Comparison of ENCODE assay signal across 1 cellular context in the genomic region with DNA sequence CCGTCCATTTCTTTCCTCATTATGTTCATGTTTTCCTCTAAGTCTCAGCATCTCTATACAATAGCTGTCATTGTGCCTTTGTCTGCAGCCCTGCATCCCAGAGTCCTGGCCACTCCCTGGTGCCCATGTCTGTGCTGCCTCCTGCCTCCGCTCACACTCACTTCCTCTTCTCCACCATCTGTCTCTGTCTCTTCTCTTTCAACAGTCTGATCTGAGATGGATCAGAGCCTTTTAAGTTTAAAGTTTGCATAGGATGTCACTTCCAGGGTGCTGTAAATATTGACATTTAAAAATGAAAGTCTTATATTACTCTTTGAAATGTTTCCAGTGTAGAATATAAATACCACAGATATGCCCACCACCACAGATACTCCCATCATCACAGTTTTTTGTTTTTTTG.
TF ChIP-seq lines count a peak whose summit lies in the region.

No MANE protein-coding gene starts in this region.

TF ChIP-seq in WTC11, 78 proteins besides CTCF, POLR2A, EP300 and RAD21 (continued from another document):
- no peak for TF ChIP-seq MXD4 (CRISPR knock-in tag; IDR thresholded peaks at IDR 0.05; ENCODE audit: borderline replicate concordance)
- TF ChIP-seq, protein P1, sequence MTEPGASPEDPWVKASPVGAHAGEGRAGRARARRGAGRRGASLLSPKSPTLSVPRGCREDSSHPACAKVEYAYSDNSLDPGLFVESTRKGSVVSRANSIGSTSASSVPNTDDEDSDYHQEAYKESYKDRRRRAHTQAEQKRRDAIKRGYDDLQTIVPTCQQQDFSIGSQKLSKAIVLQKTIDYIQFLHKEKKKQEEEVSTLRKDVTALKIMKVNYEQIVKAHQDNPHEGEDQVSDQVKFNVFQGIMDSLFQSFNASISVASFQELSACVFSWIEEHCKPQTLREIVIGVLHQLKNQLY (CRISPR knock-in tag; IDR thresholded peaks at IDR 0.05), result no peak
